ENCODE assay signal across 21 cellular contexts in the genomic region with DNA sequence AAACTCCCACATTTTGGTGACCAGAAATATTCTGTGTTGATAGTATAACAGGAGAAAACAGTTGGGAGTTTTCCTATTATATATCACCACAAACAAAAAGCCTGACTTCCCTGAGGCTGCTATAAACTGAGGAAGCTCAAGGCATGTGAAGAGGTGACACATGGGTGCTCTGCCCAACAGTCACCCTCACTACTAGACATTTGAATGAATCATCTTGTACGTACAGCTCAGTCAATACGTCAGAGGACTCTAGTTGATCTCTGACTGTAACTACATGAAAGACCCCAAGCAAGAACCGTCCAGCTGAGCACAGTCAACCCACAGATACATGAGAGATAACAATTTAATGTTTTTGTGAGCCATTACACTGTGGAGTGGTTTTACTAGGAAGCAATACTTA.
DNase-seq lines count a peak whose midpoint lies in the region; ATAC-seq, FAIRE-seq and TF ChIP-seq lines count a peak whose summit lies in the region.
"Had no signal": no experiment of that assay in that cellular context is flagged by ENCODE, and none has a peak within 500 bp of the region (broad histone marks: within the 10 kb centered on the region; RNA-seq: fewer than 3 reads in every experiment).

No MANE protein-coding gene starts in this region.

- TF ChIP-seq CTCF in bronchial epithelial cell (IDR thresholded peaks at IDR 0.05; ENCODE audit: insufficient read depth, low read length, severe bottlenecking) (no peak), foreskin keratinocyte (conservative IDR thresholded peaks at IDR 0.05) (no peak)

- no peak for FAIRE-seq in bronchial epithelial cell (lab: Jason Lieb, UNC)
- FAIRE-seq: A204.1, GM12892 had no signal

- no peak overlapping the region for H3K27ac ChIP-seq in foreskin keratinocyte
- H3K27ac ChIP-seq: 22Rv1, BLaER1, C4-2B, GM23248 had no signal

- peak; percentile 6 for DNase-seq in DMS53 (lab: John Stamatoyannopoulos, UW)
- DNase-seq in DMS53 treated with DMSO at 0.1 percent for 48 hours (lab: John Stamatoyannopoulos, UW; ENCODE audit: unreplicated experiment): no peak
- peak; percentile 7 for DNase-seq in M059J (ENCODE audit: low read depth)
- DNase-seq in bronchial epithelial cell (ENCODE audit: low read depth): peak; percentile 10
- no peak for DNase-seq in foreskin keratinocyte
- no peak for DNase-seq in SW480 (ENCODE audit: low spot score)
- no peak for DNase-seq in NCI-H2227 (lab: John Stamatoyannopoulos, UW; ENCODE audit: unreplicated experiment)
- DNase-seq: Caco-2; CD4-positive, CD25-positive, alpha-beta regulatory T cell; CD8-positive, alpha-beta T cell; DMS153; DMS79 treated with DMSO at 0.1 percent for 48 hours; GM23248; H9 had no signal

- H3K4me3 ChIP-seq in bronchial epithelial cell (ENCODE audit: low read depth, low read length): no peak overlapping the region
- H3K4me3 ChIP-seq: BLaER1, GM23248 had no signal

- H3K27me3 ChIP-seq in bronchial epithelial cell (ENCODE audit: control insufficient read depth, insufficient read depth, low read length) (no peaks in the 10 kb centered on the region), foreskin keratinocyte (no peaks in the 10 kb centered on the region)
- H3K27me3 ChIP-seq: BLaER1 had no signal

- ATAC-seq in foreskin keratinocyte: peak; percentile 59
- ATAC-seq in GM19452 (IDR thresholded peaks at IDR 0.05; ENCODE audit: unreplicated experiment): no peak
- ATAC-seq: CD8-positive, alpha-beta T cell; HCT116 had no signal

- no peaks in the 10 kb centered on the region for H3K4me1 ChIP-seq in foreskin keratinocyte
- H3K4me1 ChIP-seq: BLaER1 had no signal

- H3K36me3 ChIP-seq in bronchial epithelial cell (ENCODE audit: control insufficient read depth, insufficient read depth, low read length): no peaks in the 10 kb centered on the region
- H3K36me3 ChIP-seq: BLaER1 had no signal

Comparison
In these comparisons a context has a peak if more than half of its experiments do, and no peak if none do; other contexts are left out.
1. DNase-seq: peak in DMS53 (single experiment), M059J (single experiment) and bronchial epithelial cell (single experiment); none in DMS53 treated with DMSO at 0.1 percent for 48 hours (single experiment), foreskin keratinocyte (0 of 2), SW480 (single experiment) and NCI-H2227 (single experiment).